In genomic region chr12:21691515-21691914, GRCh38 we compare ENCODE assay signal across 18 cellular contexts.
"Had no signal": no experiment of that assay in that cellular context is flagged by ENCODE, and none has a peak within 500 bp of the region (broad histone marks: within the 10 kb centered on the region; RNA-seq: fewer than 3 reads in every experiment).

No MANE protein-coding gene starts in this region.

- H3K27me3 ChIP-seq: esophagus muscularis mucosa, gastrocnemius medialis, spleen, suprapubic skin, thyroid gland, uterus had no signal

- H3K27ac Mint-ChIP-seq: dendritic cell treated with granulocyte-macrophage colony-stimulating factor and Interleukin-4, amounts not matched to agents 40 ng/mL and 50 ng/mL, for 4 days; natural killer cell; type B pancreatic cell had no signal

- ATAC-seq: gastrocnemius medialis; left lobe of liver; natural killer cell; sciatic nerve; stimulated activated naive CD8-positive, alpha-beta T cell treated with anti-CD3 and anti-CD28 coated beads, Interleukin-15, Interleukin-2, amounts not matched to agents 100 U/mL and 50 U/mL, for 24 hours had no signal

- DNase-seq: effector memory CD8-positive, alpha-beta T cell; gastrocnemius medialis; islet precursor cell; mammary epithelial cell; natural killer cell; posterior cingulate gyrus; spleen; stimulated activated naive CD8-positive, alpha-beta T cell treated with anti-CD3 and anti-CD28 coated beads, Interleukin-15, Interleukin-2, amounts not matched to agents 100 U/mL and 50 U/mL, for 24 hours; thyroid gland; uterus had no signal

- H3K27ac ChIP-seq: epithelial cell of prostate, esophagus muscularis mucosa, gastrocnemius medialis, suprapubic skin, thyroid gland, uterus had no signal

- H3K4me1 Mint-ChIP-seq: natural killer cell, neural crest cell had no signal

- H3K4me1 ChIP-seq: esophagus muscularis mucosa, gastrocnemius medialis, spleen, suprapubic skin, thyroid gland, uterus had no signal

- H3K27me3 Mint-ChIP-seq: dendritic cell treated with granulocyte-macrophage colony-stimulating factor and Interleukin-4, amounts not matched to agents 40 ng/mL and 50 ng/mL, for 4 days had no signal

- H3K36me3 Mint-ChIP-seq: natural killer cell, type B pancreatic cell had no signal

- H3K4me3 ChIP-seq: esophagus muscularis mucosa, gastrocnemius medialis, spleen, suprapubic skin, thyroid gland, uterus had no signal

- H3K36me3 ChIP-seq: esophagus muscularis mucosa, gastrocnemius medialis, spleen, suprapubic skin, thyroid gland, uterus had no signal

- H3K4me3 Mint-ChIP-seq: dendritic cell treated with granulocyte-macrophage colony-stimulating factor and Interleukin-4, amounts not matched to agents 40 ng/mL and 50 ng/mL, for 4 days; natural killer cell; neural crest cell; type B pancreatic cell had no signal

- H3K9me3 ChIP-seq: gastrocnemius medialis, suprapubic skin, thyroid gland had no signal
